Comparison of ENCODE assay signal across 15 cellular contexts in the genomic region with DNA sequence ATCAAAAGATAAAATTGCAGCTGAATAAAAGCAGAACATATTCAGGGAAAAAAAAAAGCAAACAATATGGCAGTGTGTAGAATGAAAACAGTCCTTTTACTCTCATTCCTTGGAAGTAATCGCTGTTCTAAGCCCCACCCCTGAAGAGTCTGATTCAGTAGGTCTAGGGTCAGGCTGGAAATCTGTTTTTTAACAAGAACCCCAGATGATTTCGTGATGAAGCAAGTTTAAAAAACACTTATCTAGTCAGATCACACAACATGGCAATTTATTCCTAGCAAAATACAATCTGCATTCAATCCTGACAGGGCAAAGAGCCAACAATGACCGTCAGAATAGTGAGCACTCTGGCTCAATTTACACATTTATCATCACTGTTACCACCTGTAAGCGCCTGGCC.
"Had no signal": no experiment of that assay in that cellular context is flagged by ENCODE, and none has a peak within 500 bp of the region (broad histone marks: within the 10 kb centered on the region; RNA-seq: fewer than 3 reads in every experiment).

No MANE protein-coding gene starts in this region.

- H3K4me3 ChIP-seq: adrenal gland, cardiac muscle cell, colonic mucosa, left ventricle myocardium inferior, spleen had no signal

- ATAC-seq: stimulated activated naive B cell treated with anti-CD40 and anti-IgM and Interleukin-4, amounts not matched to agents 10 μg/mL and 1 μg/mL and 100 μg/mL, for 72 hours had no signal

- DNase-seq: activated CD4-positive, alpha-beta T cell treated with anti-CD3 and anti-CD28 coated beads, Interleukin-2, amount 50 U/mL, for 4 hours; activated gamma-delta T cell; adrenal gland; colonic mucosa; endodermal cell; immature natural killer cell; kidney glomerular epithelial cell; left ventricle myocardium inferior; mammary epithelial cell; retina; spleen; stimulated activated CD4-positive, alpha-beta T cell treated with anti-CD3 and anti-CD28 coated beads, Interleukin-4, amount 100 ng/mL, for 4 hours; stimulated activated naive B cell treated with anti-CD40 and anti-IgM and Interleukin-4, amounts not matched to agents 10 μg/mL and 1 μg/mL and 100 μg/mL, for 72 hours; T-helper 2 cell had no signal
